Comparison of ENCODE assay signal across 8 cellular contexts in the genomic region with DNA sequence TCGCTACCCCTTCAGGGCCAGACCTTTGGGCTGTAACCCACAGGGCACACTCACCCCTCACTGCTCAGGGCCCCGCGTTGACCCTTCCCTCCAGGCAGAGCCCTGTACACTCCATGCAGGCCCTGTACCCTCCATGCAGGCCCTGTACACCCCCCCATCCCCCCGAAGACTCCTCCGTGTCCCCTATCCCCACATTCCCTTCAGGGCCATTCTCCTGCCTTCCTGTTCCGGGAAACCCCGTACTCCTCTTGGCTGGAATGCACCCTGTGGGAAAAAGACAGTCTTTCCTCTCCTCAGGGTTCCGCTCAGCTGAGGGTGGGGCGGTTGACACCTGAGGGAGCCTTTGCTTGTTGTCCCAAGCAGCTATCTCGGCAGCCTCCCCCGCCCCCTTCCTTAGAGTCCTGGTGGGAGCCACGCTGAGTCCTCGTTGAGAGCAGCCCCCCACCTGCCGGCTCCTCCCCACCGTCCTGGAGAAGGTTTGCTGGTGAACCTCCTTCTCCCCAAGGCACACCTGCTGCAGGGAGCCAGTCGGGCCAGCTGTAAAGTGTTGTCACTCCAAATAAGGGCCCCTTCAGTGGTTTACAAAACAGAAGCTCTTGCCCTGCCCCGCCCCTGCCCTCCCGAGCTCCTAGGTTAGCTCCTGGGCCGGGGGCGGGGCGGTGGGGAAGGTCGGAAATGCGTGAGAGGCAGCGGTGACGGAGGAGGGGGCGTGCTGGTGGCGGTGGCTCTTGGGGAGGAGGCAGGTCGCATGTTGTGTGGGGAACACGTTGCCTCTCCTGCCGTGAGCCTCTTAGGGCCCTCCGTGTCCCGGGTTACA. TPM values are rescaled to one million over a fixed set of nuclear protein-coding genes. Genes with fewer than 3 reads are reported as not detected.
DNase-seq lines count a peak whose midpoint lies in the region; ATAC-seq and TF ChIP-seq lines count a peak whose summit lies in the region.

No MANE protein-coding gene starts in this region.

- H3K27me3 Mint-ChIP-seq in progenitor cell of endocrine pancreas = no peaks in the 10 kb centered on the region

- H3K36me3 Mint-ChIP-seq in progenitor cell of endocrine pancreas (ENCODE audit: insufficient read depth) = no peaks in the 10 kb centered on the region

- H3K4me3 ChIP-seq in epithelial cell of proximal tubule (ENCODE audit: low read depth, low read length) = peak overlapping the region; percentile 95

- H3K4me3 Mint-ChIP-seq in progenitor cell of endocrine pancreas (ENCODE audit: low read depth) = peak overlapping the region; percentile 83

- TF ChIP-seq CTCF in epithelial cell of proximal tubule (conservative IDR thresholded peaks at IDR 0.05; ENCODE audit: low read depth, low read length) (no peak), progenitor cell of endocrine pancreas (IDR thresholded peaks at IDR 0.05; ENCODE audit: unreplicated experiment) (no peak)

- DNase-seq in NCI-H510A (lab: John Stamatoyannopoulos, UW) (peak; percentile 23), NCI-H510A treated with DMSO at 0.1 percent for 48 hours (lab: John Stamatoyannopoulos, UW) (no peak), epithelial cell of proximal tubule (ENCODE audit: low read depth) (no peak), progenitor cell of endocrine pancreas (ENCODE audit: low spot score, unreplicated experiment) (no peak), MV-4-11 (lab: John Stamatoyannopoulos, UW) (no peak), cerebellar cortex (ENCODE audit: low spot score) (no peak)
- DNase-seq in activated CD8-positive, alpha-beta memory T cell treated with anti-CD3 and anti-CD28 coated beads, Interleukin-2, amount 50 U/mL, for 1 hour (ENCODE audit: extremely low read depth) = peak; percentile 62

- no peaks in the 10 kb centered on the region for H3K9me3 Mint-ChIP-seq in progenitor cell of endocrine pancreas (ENCODE audit: low read depth)

- ATAC-seq in HG03469 (IDR thresholded peaks at IDR 0.05; ENCODE audit: unreplicated experiment) = no peak

- H3K27ac Mint-ChIP-seq in progenitor cell of endocrine pancreas = peak overlapping the region; percentile 86

- H3K4me1 Mint-ChIP-seq in progenitor cell of endocrine pancreas (ENCODE audit: low read depth) = peaks cover 21% of the 10 kb centered on the region

RNA-seq across cellular contexts. Expression of gene GNA11, which starts 1.4 kb away (rescaled TPM):
- total RNA-seq in epithelial cell of proximal tubule (40.5 and 75.6 TPM in 2 replicates), progenitor cell of endocrine pancreas (37.9 and 39.5 TPM in 2 replicates)

RNA-seq across cellular contexts. Expression of gene TLE5, which starts 33.3 kb away (rescaled TPM):
- total RNA-seq in epithelial cell of proximal tubule (238 and 310 TPM in 2 replicates), progenitor cell of endocrine pancreas (469 and 507 TPM in 2 replicates)

RNA-seq across cellular contexts. Expression of gene GNA15, which starts 40.2 kb away (rescaled TPM):
- 1.2 TPM in 2 replicates for total RNA-seq in epithelial cell of proximal tubule
- not detected in 2 replicates for total RNA-seq in progenitor cell of endocrine pancreas

Comparison
In these comparisons a context has a peak if more than half of its experiments do, and no peak if none do; other contexts are left out.
1. DNase-seq: peak in NCI-H510A (single experiment) and activated CD8-positive, alpha-beta memory T cell treated with anti-CD3 and anti-CD28 coated beads, Interleukin-2, amount 50 U/mL, for 1 hour (single experiment); none in NCI-H510A treated with DMSO at 0.1 percent for 48 hours (single experiment), epithelial cell of proximal tubule (single experiment), progenitor cell of endocrine pancreas (single experiment), MV-4-11 (single experiment) and cerebellar cortex (single experiment).